ENCODE assay signal across 24 cellular contexts in the genomic region with DNA sequence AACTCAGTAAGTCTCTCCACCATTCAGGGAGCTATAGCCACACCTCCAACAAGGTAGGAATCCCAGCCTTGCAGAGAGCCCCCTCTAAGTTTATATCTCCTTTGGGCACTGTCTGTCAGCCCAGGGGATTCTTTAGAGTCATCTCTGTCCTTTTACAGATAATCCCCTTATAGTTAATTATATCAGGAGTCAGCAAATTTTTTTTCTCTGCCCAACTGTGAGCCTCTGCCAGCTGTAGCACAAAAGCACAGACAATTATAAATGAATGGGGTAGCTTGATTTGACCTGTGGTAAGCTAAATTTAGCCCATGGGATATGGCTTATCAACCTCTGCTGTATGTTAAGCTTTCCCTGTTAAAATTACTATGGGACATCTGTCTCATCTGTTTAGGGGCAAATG. TPM values are rescaled to one million over a fixed set of nuclear protein-coding genes. Genes with fewer than 3 reads are reported as not detected.
DNase-seq lines count a peak whose midpoint lies in the region; ATAC-seq and TF ChIP-seq lines count a peak whose summit lies in the region.
"Had no signal": no experiment of that assay in that cellular context is flagged by ENCODE, and none has a peak within 500 bp of the region (broad histone marks: within the 10 kb centered on the region; RNA-seq: fewer than 3 reads in every experiment).

No MANE protein-coding gene starts in this region.

- no peaks in the 10 kb centered on the region for H3K9me3 ChIP-seq in A673 (ENCODE audit: low read depth, low read length, poor library complexity, severe bottlenecking)
- no peaks in the 10 kb centered on the region for H3K9me3 ChIP-seq in CD4-positive, alpha-beta memory T cell (ENCODE audit: control insufficient read depth in 1 of 2, low read length in 2 of 2)
- H3K9me3 ChIP-seq: MG63, transverse colon had no signal

- H3K27ac ChIP-seq in A673 (ENCODE audit: low read depth, low read length, poor library complexity, severe bottlenecking) (no peak overlapping the region), caudate nucleus (ENCODE audit: low read depth, low read length) (no peak overlapping the region)
- H3K27ac ChIP-seq in CD4-positive, alpha-beta memory T cell (ENCODE audit: low read depth, low read length): no peak overlapping the region
- H3K27ac ChIP-seq: brain microvascular endothelial cell, C4-2B, epithelial cell of prostate, transverse colon had no signal

- no peak overlapping the region for H3K4me3 ChIP-seq in A673 (ENCODE audit: low read depth, low read length, poor library complexity, severe bottlenecking)
- H3K4me3 ChIP-seq in CD4-positive, alpha-beta memory T cell (ENCODE audit: low read length in 2 of 2): no peak overlapping the region
- H3K4me3 ChIP-seq: MG63, transverse colon had no signal

- TF ChIP-seq CTCF in A673 (conservative IDR thresholded peaks at IDR 0.05; ENCODE audit: low read depth, low read length): no peak

- BruUV-seq in A673 (replicated peaks; lab: Mats Ljungman, UMichigan): no TSS peak

- peaks cover 35 to 55% (median 45%) of the 10 kb centered on the region in 4 donors for H3K4me1 Mint-ChIP-seq in CD4-positive, alpha-beta memory T cell
- peaks cover 50% of the 10 kb centered on the region for H3K4me1 Mint-ChIP-seq in central memory CD8-positive, alpha-beta T cell
- H3K4me1 Mint-ChIP-seq: mesothelial cell of epicardium had no signal

- DNase-seq in A673 (ENCODE audit: low spot score) (peak; percentile 30), NCI-H524 (lab: John Stamatoyannopoulos, UW) (peak; percentile 83 to 94), D341Med (ENCODE audit: low spot score) (no peak), caudate nucleus (lab: John Stamatoyannopoulos, UW) (no peak)
- DNase-seq in CD4-positive, alpha-beta memory T cell: no peak
- DNase-seq in central memory CD8-positive, alpha-beta T cell (ENCODE audit: low spot score in 2 of 2): no peak
- DNase-seq: activated CD4-positive, alpha-beta T cell treated with anti-CD3 and anti-CD28 coated beads, Interleukin-2, amount 50 U/mL, for 1 hour; activated T-cell treated with anti-CD3 and anti-CD28 coated beads, Interleukin-2, amount 50 U/mL, for 4 hours; brain microvascular endothelial cell; effector CD4-positive, alpha-beta T cell; H7; kidney; MG63; natural killer cell; NCI-H2029 treated with DMSO at 0.1 percent for 48 hours; SIG-M5; T-helper 9 cell; transverse colon had no signal

- H3K36me3 ChIP-seq in A673 (ENCODE audit: insufficient read depth, low read length, poor library complexity, severe bottlenecking): no peaks in the 10 kb centered on the region
- H3K36me3 ChIP-seq in CD4-positive, alpha-beta memory T cell (ENCODE audit: insufficient read depth, low read length): no peaks in the 10 kb centered on the region
- H3K36me3 ChIP-seq: brain microvascular endothelial cell, MG63, transverse colon had no signal

- H3K27ac Mint-ChIP-seq in CD4-positive, alpha-beta memory T cell: peak overlapping the region; percentile 17 to 84 (median 61)
- H3K27ac Mint-ChIP-seq in central memory CD8-positive, alpha-beta T cell (ENCODE audit: low read depth): peak overlapping the region; percentile 80
- H3K27ac Mint-ChIP-seq: mesothelial cell of epicardium had no signal

- ATAC-seq in central memory CD8-positive, alpha-beta T cell (replicated peaks; ENCODE audit: extremely low read depth, poor library complexity, severe bottlenecking): no peak
- ATAC-seq in GM21423 (IDR thresholded peaks at IDR 0.05; ENCODE audit: unreplicated experiment): no peak
- ATAC-seq: activated T-cell treated with anti-CD3 and anti-CD28 coated beads, Interleukin-2, amount 50 U/mL, for 4 hours; natural killer cell had no signal

- intact Hi-C loops in A673 (cut with micrococcal nuclease; ENCODE audit: unreplicated experiment): no loop called here
- intact Hi-C loops in CD4-positive, alpha-beta memory T cell (cut with micrococcal nuclease): no loop called here

- H3K36me3 Mint-ChIP-seq in CD4-positive, alpha-beta memory T cell: peaks cover 0 to 2% of the 10 kb centered on the region in 2 donors
- H3K36me3 Mint-ChIP-seq in central memory CD8-positive, alpha-beta T cell (ENCODE audit: insufficient read depth): peaks cover 12% of the 10 kb centered on the region
- H3K36me3 Mint-ChIP-seq: natural killer cell had no signal

- H3K9me3 Mint-ChIP-seq in CD4-positive, alpha-beta memory T cell: no peaks in the 10 kb centered on the region
- no peaks in the 10 kb centered on the region for H3K9me3 Mint-ChIP-seq in central memory CD8-positive, alpha-beta T cell
- H3K9me3 Mint-ChIP-seq: natural killer cell had no signal

- H3K27me3 Mint-ChIP-seq in CD4-positive, alpha-beta memory T cell: no peaks in the 10 kb centered on the region
- no peaks in the 10 kb centered on the region for H3K27me3 Mint-ChIP-seq in central memory CD8-positive, alpha-beta T cell

- H3K4me1 ChIP-seq in A673 (ENCODE audit: insufficient read depth, low read length, poor library complexity, severe bottlenecking): peaks cover 21% of the 10 kb centered on the region
- H3K4me1 ChIP-seq in CD4-positive, alpha-beta memory T cell (ENCODE audit: insufficient read depth, low read length): peaks cover 31% of the 10 kb centered on the region
- H3K4me1 ChIP-seq: transverse colon had no signal

- no peaks in the 10 kb centered on the region for H3K27me3 ChIP-seq in A673 (replicated peaks; ENCODE audit: insufficient read depth, low read depth, low read length, poor library complexity)
- no peaks in the 10 kb centered on the region for H3K27me3 ChIP-seq in CD4-positive, alpha-beta memory T cell (ENCODE audit: insufficient read depth, low read length)
- H3K27me3 ChIP-seq: brain microvascular endothelial cell, MG63, transverse colon had no signal

- CTCF ChIA-PET in A673 (lab: Charles Lee): no interaction called here
- CTCF ChIA-PET in CD4-positive, alpha-beta memory T cell (lab: Charles Lee; ENCODE audit: partially characterized antibody): interaction anchor here (0.9 to 1.8 kb wide), 2 partner anchors 9 to 18 kb away, joined by 3 to 6 read pairs; no protein-coding TSS in a partner anchor

- no peak overlapping the region for H3K4me3 Mint-ChIP-seq in CD4-positive, alpha-beta memory T cell
- no peak overlapping the region for H3K4me3 Mint-ChIP-seq in central memory CD8-positive, alpha-beta T cell
- H3K4me3 Mint-ChIP-seq: activated T-cell treated with anti-CD3 and anti-CD28 coated beads, Interleukin-2, amount 50 U/mL, for 4 hours; mesothelial cell of epicardium; natural killer cell had no signal

- POLR2A ChIA-PET in A673 (lab: Charles Lee; ENCODE audit: low non-redundant PET): no interaction called here
- POLR2A ChIA-PET in CD4-positive, alpha-beta memory T cell (lab: Charles Lee; ENCODE audit: partially characterized antibody): interaction anchor here (0.8 to 4.5 kb wide), 3 partner anchors 9 to 286 kb away, joined by 3 to 58 read pairs (median 3); partner anchors contain the start of gene CEP128

RNA-seq across cellular contexts. Expression of gene CEP128, which starts 8.3 kb away (rescaled TPM):
- 27.3 and 35.7 TPM in 2 replicates for total RNA-seq in A673 (2021)
- total RNA-seq in CD4-positive, alpha-beta memory T cell: 10 to 100 TPM; 20.1 to 21.6 TPM
- 1 to 10 TPM; 2.9 to 9.3 TPM for polyA plus RNA-seq in CD4-positive, alpha-beta memory T cell

RNA-seq across cellular contexts. Expression of gene TSHR, which starts 22.1 kb away (rescaled TPM):
- not detected in 2 replicates for total RNA-seq in A673 (2021)
- under 1 TPM; 0.30 to 0.84 TPM for total RNA-seq in CD4-positive, alpha-beta memory T cell
- polyA plus RNA-seq in CD4-positive, alpha-beta memory T cell: under 1 TPM in 1 of 2 donors, not detected in 1; 0.09 TPM
- total RNA-seq: glomerular endothelial cell, H7, mesothelial cell of epicardium had no signal
- polyA plus RNA-seq: AG04450 had no signal

Comparison
In these comparisons a context has a peak if more than half of its experiments do, and no peak if none do; other contexts are left out.
1. DNase-seq: peak in A673 (single experiment) and NCI-H524 (2 of 2); none in CD4-positive, alpha-beta memory T cell (0 of 5), central memory CD8-positive, alpha-beta T cell (0 of 2), D341Med (single experiment) and caudate nucleus (0 of 61).